Comparison of ENCODE assay signal across 16 cellular contexts in genomic region chr13:106291006-106291405, GRCh38.
DNase-seq lines count a peak whose midpoint lies in the region; ATAC-seq, FAIRE-seq and TF ChIP-seq lines count a peak whose summit lies in the region.
"Had no signal": no experiment of that assay in that cellular context is flagged by ENCODE, and none has a peak within 500 bp of the region (broad histone marks: within the 10 kb centered on the region; RNA-seq: fewer than 3 reads in every experiment).

No MANE protein-coding gene starts in this region.

- no peak overlapping the region for H3K27ac ChIP-seq in brain microvascular endothelial cell
- H3K27ac ChIP-seq: psoas muscle had no signal

- FAIRE-seq in HTR-8/SVneo (lab: Jason Lieb, UNC): no peak

- H3K36me3 ChIP-seq in brain microvascular endothelial cell (replicated peaks) (no peaks in the 10 kb centered on the region), HAP-1 (replicated peaks) (no peaks in the 10 kb centered on the region)

- intact Hi-C loops in Right ventricle myocardium inferior (cut with DNase I): no loop called here

- H3K9me3 ChIP-seq in HAP-1: no peaks in the 10 kb centered on the region
- H3K9me3 ChIP-seq: psoas muscle had no signal

- no peaks in the 10 kb centered on the region for H3K4me1 ChIP-seq in HAP-1
- H3K4me1 ChIP-seq: psoas muscle had no signal

- in situ Hi-C loops in brain microvascular endothelial cell (cut with HindIII; ENCODE audit: low pct_ligation_motif_present, low sequenced_read_pairs): no loop called here
- in situ Hi-C loops in HAP-1 (cut with MboI; ENCODE audit: low sequenced_read_pairs): no loop called here

- no peak for TF ChIP-seq CTCF in brain microvascular endothelial cell (IDR thresholded peaks at IDR 0.05; ENCODE audit: low read depth, low read length, missing control alignments)

- ATAC-seq in Right ventricle myocardium inferior (no peak), HG03097 (IDR thresholded peaks at IDR 0.05; ENCODE audit: low FRiP score, unreplicated experiment) (no peak)
- ATAC-seq: activated CD4-positive, CD25-positive, alpha-beta regulatory T cell treated with anti-CD3 and anti-CD28 coated beads, Interleukin-2, amount 50 U/mL, for 24 hours; left ventricle myocardium superior; psoas muscle; T-helper 17 cell had no signal

- peak; percentile 58 for DNase-seq in AG20443 (ENCODE audit: low spot score)
- peak; percentile 8 for DNase-seq in HTR-8/SVneo (ENCODE audit: insufficient read length, low spot score)
- peak; percentile 67 for DNase-seq in brain microvascular endothelial cell
- peak; percentile 32 for DNase-seq in kidney glomerular epithelial cell (lab: John Stamatoyannopoulos, UW)
- no peak for DNase-seq in Right ventricle myocardium inferior (ENCODE audit: missing footprints)
- no peak for DNase-seq in stimulated activated CD4-positive, alpha-beta T cell treated with anti-CD3 and anti-CD28 coated beads, Interleukin-1b, Interleukin-23, amount 100 ng/mL, for 48 hours
- DNase-seq in HAP-1 (ENCODE audit: low spot score in 2 of 2): no peak
- DNase-seq: COR-L47; left ventricle myocardium superior; naive B cell; NCI-H2107; psoas muscle; stimulated activated CD4-positive, alpha-beta T cell treated with anti-CD3 and anti-CD28 coated beads, Interleukin-15, amount 100 ng/mL, for 24 hours; T-helper 17 cell had no signal

- H3K27me3 ChIP-seq in brain microvascular endothelial cell (replicated peaks) (no peaks in the 10 kb centered on the region), HAP-1 (ENCODE audit: low read depth) (no peaks in the 10 kb centered on the region)

- H3K4me3 ChIP-seq in brain microvascular endothelial cell (ENCODE audit: low read depth, low read length) (no peak overlapping the region), HAP-1 (no peak overlapping the region)
- H3K4me3 ChIP-seq: psoas muscle had no signal

Comparison
In these comparisons a context has a peak if more than half of its experiments do, and no peak if none do; other contexts are left out.
1. DNase-seq: peak in AG20443 (single experiment), HTR-8/SVneo (single experiment), brain microvascular endothelial cell (single experiment) and kidney glomerular epithelial cell (single experiment); none in Right ventricle myocardium inferior (single experiment), stimulated activated CD4-positive, alpha-beta T cell treated with anti-CD3 and anti-CD28 coated beads, Interleukin-1b, Interleukin-23, amount 100 ng/mL, for 48 hours (single experiment) and HAP-1 (0 of 2).